In genomic region chr1:149843302-149844041, GRCh38 we compare ENCODE assay signal across 1 cellular context.
TF ChIP-seq lines count a peak whose summit lies in the region.

No MANE protein-coding gene starts in this region.

TF ChIP-seq in K562, 482 proteins besides CTCF, POLR2A, EP300 and RAD21 (continued from another document):
- TF ChIP-seq, protein P1, sequence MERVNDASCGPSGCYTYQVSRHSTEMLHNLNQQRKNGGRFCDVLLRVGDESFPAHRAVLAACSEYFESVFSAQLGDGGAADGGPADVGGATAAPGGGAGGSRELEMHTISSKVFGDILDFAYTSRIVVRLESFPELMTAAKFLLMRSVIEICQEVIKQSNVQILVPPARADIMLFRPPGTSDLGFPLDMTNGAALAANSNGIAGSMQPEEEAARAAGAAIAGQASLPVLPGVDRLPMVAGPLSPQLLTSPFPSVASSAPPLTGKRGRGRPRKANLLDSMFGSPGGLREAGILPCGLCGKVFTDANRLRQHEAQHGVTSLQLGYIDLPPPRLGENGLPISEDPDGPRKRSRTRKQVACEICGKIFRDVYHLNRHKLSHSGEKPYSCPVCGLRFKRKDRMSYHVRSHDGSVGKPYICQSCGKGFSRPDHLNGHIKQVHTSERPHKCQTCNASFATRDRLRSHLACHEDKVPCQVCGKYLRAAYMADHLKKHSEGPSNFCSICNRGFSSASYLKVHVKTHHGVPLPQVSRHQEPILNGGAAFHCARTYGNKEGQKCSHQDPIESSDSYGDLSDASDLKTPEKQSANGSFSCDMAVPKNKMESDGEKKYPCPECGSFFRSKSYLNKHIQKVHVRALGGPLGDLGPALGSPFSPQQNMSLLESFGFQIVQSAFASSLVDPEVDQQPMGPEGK (CRISPR knock-in tag; IDR thresholded peaks at IDR 0.05; ENCODE audit: borderline replicate concordance): 0 out of 2 replicates have a peak, but pooled peaks have one; percentile 41
- TF ChIP-seq U2AF2 (optimal IDR thresholded peaks at IDR 0.05; ENCODE audit: low read depth, low read length) (no peak), STAT6 (CRISPR knock-in tag; IDR thresholded peaks at IDR 0.05) (no peak), CEBPZ (IDR thresholded peaks at IDR 0.05; ENCODE audit: borderline replicate concordance, low read depth, low read length) (no peak), CGGBP1 (CRISPR knock-in tag; IDR thresholded peaks at IDR 0.05) (0 out of 2 replicates have a peak, but pooled peaks have one; percentile 16), BDP1 (IDR thresholded peaks at IDR 0.05; ENCODE audit: insufficient read depth, insufficient read length) (no peak), POLR2AphosphoS5 (IDR thresholded peaks at IDR 0.05; ENCODE audit: control insufficient read depth, insufficient read depth, low read depth, low read length) (peak; percentile 40; the same call in 1 of the 2 replicates), MAZ (CRISPR knock-in tag; conservative IDR thresholded peaks at IDR 0.05 in 1 of 2, IDR thresholded peaks at IDR 0.05 in 1 of 2) (0 out of 4 replicates have a peak, but pooled peaks of 1 of the 2 experiments have one; percentile 14), SRF (CRISPR knock-in tag; IDR thresholded peaks at IDR 0.05) (no peak), PTRF (tag; IDR thresholded peaks at IDR 0.05) (no peak), DMBX1 (CRISPR knock-in tag; IDR thresholded peaks at IDR 0.05; ENCODE audit: borderline replicate concordance) (no peak), THRAP3 (IDR thresholded peaks at IDR 0.05; ENCODE audit: borderline replicate concordance) (no peak), CHCHD3 (CRISPR knock-in tag; IDR thresholded peaks at IDR 0.05) (0 out of 2 replicates have a peak, but pooled peaks have one; percentile 62), HNRNPL (IDR thresholded peaks at IDR 0.05; ENCODE audit: low read depth, low read length) (no peak), RHOXF2B (CRISPR knock-in tag; conservative IDR thresholded peaks at IDR 0.05) (0 out of 2 replicates have a peak, but pooled peaks have one; percentile 11), CBX2 (IDR thresholded peaks at IDR 0.05; ENCODE audit: insufficient read depth, low read length, poor library complexity, severe bottlenecking) (no peak), ZNF395 (CRISPR knock-in tag; IDR thresholded peaks at IDR 0.05) (no peak), POLR2B (IDR thresholded peaks at IDR 0.05; ENCODE audit: low read depth, partially characterized antibody) (peak; percentile 18)
- TF ChIP-seq, protein P2, sequence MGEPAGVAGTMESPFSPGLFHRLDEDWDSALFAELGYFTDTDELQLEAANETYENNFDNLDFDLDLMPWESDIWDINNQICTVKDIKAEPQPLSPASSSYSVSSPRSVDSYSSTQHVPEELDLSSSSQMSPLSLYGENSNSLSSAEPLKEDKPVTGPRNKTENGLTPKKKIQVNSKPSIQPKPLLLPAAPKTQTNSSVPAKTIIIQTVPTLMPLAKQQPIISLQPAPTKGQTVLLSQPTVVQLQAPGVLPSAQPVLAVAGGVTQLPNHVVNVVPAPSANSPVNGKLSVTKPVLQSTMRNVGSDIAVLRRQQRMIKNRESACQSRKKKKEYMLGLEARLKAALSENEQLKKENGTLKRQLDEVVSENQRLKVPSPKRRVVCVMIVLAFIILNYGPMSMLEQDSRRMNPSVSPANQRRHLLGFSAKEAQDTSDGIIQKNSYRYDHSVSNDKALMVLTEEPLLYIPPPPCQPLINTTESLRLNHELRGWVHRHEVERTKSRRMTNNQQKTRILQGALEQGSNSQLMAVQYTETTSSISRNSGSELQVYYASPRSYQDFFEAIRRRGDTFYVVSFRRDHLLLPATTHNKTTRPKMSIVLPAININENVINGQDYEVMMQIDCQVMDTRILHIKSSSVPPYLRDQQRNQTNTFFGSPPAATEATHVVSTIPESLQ (CRISPR knock-in tag; IDR thresholded peaks at IDR 0.05): no peak
TF ChIP-seq in K562: peak in this region for 15.
